Comparison of ENCODE assay signal across 7 cellular contexts in genomic region chr10:124388476-124388822, GRCh38. TPM values are rescaled to one million over a fixed set of nuclear protein-coding genes. Genes with fewer than 3 reads are reported as not detected.
DNase-seq lines count a peak whose midpoint lies in the region; ATAC-seq, FAIRE-seq and TF ChIP-seq lines count a peak whose summit lies in the region.

No MANE protein-coding gene starts in this region.

- no peaks in the 10 kb centered on the region for H3K36me3 Mint-ChIP-seq in stimulated activated effector memory CD8-positive, alpha-beta T cell treated with anti-CD3 and anti-CD28 coated beads, Interleukin-12 subunit alpha, Interleukin-12 subunit beta, amount 100 ng/mL, for 72 hours

- TF ChIP-seq CTCF in GM12878 (IDR thresholded peaks at IDR 0.05 in 2 of 3, conservative IDR thresholded peaks at IDR 0.05 in 1 of 3; ENCODE audit: control insufficient read depth in 2 of 3, extremely low read depth in 1 of 3, insufficient read depth in 1 of 3, low read depth in 3 of 3, low read length in 3 of 3) = no peak
- TF ChIP-seq CTCF in right lobe of liver (IDR thresholded peaks at IDR 0.05) = no peak
- TF ChIP-seq CTCF in uterus (IDR thresholded peaks at IDR 0.05) = no peak

- H3K4me1 Mint-ChIP-seq in stimulated activated effector memory CD8-positive, alpha-beta T cell treated with anti-CD3 and anti-CD28 coated beads, Interleukin-12 subunit alpha, Interleukin-12 subunit beta, amount 100 ng/mL, for 72 hours = no peaks in the 10 kb centered on the region

- FAIRE-seq in GM12878 (lab: Jason Lieb, UNC) = no peak

- H3K4me3 ChIP-seq in GM12878 (no peak overlapping the region), right lobe of liver (peak overlapping the region; percentile 44 to 50 (median 46)), uterus (peak overlapping the region in 1 of 2 donors; percentile 48)

- no peak overlapping the region for H3K27ac Mint-ChIP-seq in stimulated activated effector memory CD8-positive, alpha-beta T cell treated with anti-CD3 and anti-CD28 coated beads, Interleukin-12 subunit alpha, Interleukin-12 subunit beta, amount 100 ng/mL, for 72 hours

- no TSS peak for BruUV-seq in GM12878 (replicated peaks; lab: Mats Ljungman, UMichigan)

- H3K27ac ChIP-seq in GM12878 (ENCODE audit: control insufficient read depth, insufficient read depth) = no peak overlapping the region
- no peak overlapping the region for H3K27ac ChIP-seq in right lobe of liver
- H3K27ac ChIP-seq in uterus = peak overlapping the region in 1 of 2 donors; percentile 48

- H3K4me3 Mint-ChIP-seq in stimulated activated effector memory CD8-positive, alpha-beta T cell treated with anti-CD3 and anti-CD28 coated beads, Interleukin-12 subunit alpha, Interleukin-12 subunit beta, amount 100 ng/mL, for 72 hours = peak overlapping the region; percentile 33

- no peak for TF ChIP-seq RAD21 in GM12878 (IDR thresholded peaks at IDR 0.05; ENCODE audit: insufficient read depth, low read depth, low read length)

- no peak for DNase-seq in GM12878 (ENCODE audit: low read depth, low spot score)
- DNase-seq in right lobe of liver = no peak
- DNase-seq in stimulated activated effector memory CD8-positive, alpha-beta T cell treated with anti-CD3 and anti-CD28 coated beads, Interleukin-12 subunit alpha, Interleukin-12 subunit beta, amount 100 ng/mL, for 72 hours (ENCODE audit: low spot score in 2 of 2) = no peak
- no peak for DNase-seq in HUDEP-2 (lab: John Stamatoyannopoulos, UW; ENCODE audit: unreplicated experiment in 76 of 76)
- no peak for DNase-seq in uterus
- no peak for DNase-seq in left lobe of liver (ENCODE audit: low spot score)

- H3K9me3 ChIP-seq in GM12878 (replicated peaks; ENCODE audit: control insufficient read depth, insufficient read depth, low read length) = no peaks in the 10 kb centered on the region; the same call in 2 of the 3 replicates
- no peaks in the 10 kb centered on the region for H3K9me3 ChIP-seq in right lobe of liver
- no peaks in the 10 kb centered on the region for H3K9me3 ChIP-seq in uterus

- H3K27me3 ChIP-seq in GM12878 (replicated peaks in 1 of 2; ENCODE audit: control insufficient read depth in 2 of 2, insufficient read depth in 2 of 2, low read length in 1 of 2) = peaks cover 0 to 1% of the 10 kb centered on the region in 2 experiments; a peak in 2 of 4 replicates
- no peaks in the 10 kb centered on the region for H3K27me3 ChIP-seq in right lobe of liver
- no peaks in the 10 kb centered on the region for H3K27me3 ChIP-seq in uterus

- no peak for TF ChIP-seq EP300 in GM12878 (IDR thresholded peaks at IDR 0.05; ENCODE audit: borderline replicate concordance in 1 of 2, control insufficient read depth in 1 of 2, low read depth in 2 of 2, low read length in 2 of 2)

- intact Hi-C loops in GM12878 (cut with micrococcal nuclease; ENCODE audit: unreplicated experiment) = loop anchor here (2.0 to 10.0 kb wide), 3 partner anchors 102 to 271 kb away; no protein-coding TSS in a partner anchor
- intact Hi-C loops in right lobe of liver (cut with DNase I) = no loop called here
- intact Hi-C loops in uterus (cut with DNase I; ENCODE audit: low total_unique reads) = no loop called here

- no peaks in the 10 kb centered on the region for H3K4me1 ChIP-seq in GM12878 (ENCODE audit: control insufficient read depth, insufficient read depth, low read length)
- peaks cover 0 to 11% (median 0%) of the 10 kb centered on the region in 4 donors for H3K4me1 ChIP-seq in right lobe of liver
- H3K4me1 ChIP-seq in uterus = peaks cover 0 to 4% of the 10 kb centered on the region in 2 donors

- in situ Hi-C loops in GM12878 (cut with MboI) = loop anchor here (5.0 to 10.0 kb wide), 2 partner anchors 391 to 804 kb away; no protein-coding TSS in a partner anchor

- H4K20me1 ChIP-seq in GM12878 (ENCODE audit: control insufficient read depth, insufficient read depth) = no peaks in the 10 kb centered on the region

- H3K79me2 ChIP-seq in GM12878 (ENCODE audit: control insufficient read depth, insufficient read depth, low read length) = no peaks in the 10 kb centered on the region

- POLR2A ChIA-PET in GM12878 (lab: Charles Lee) = interaction anchor here (0.6 kb wide), 1 partner anchor 10 kb away, joined by 5 read pairs; no protein-coding TSS in a partner anchor

- WGBS in GM12878 (ENCODE audit: insufficient coverage, insufficient replicate concordance, low lambda C conversion rate, missing lambda C conversion rate) = 73% methylated on average over 9 of the region's 9 CpGs
- WGBS in right lobe of liver (ENCODE audit: insufficient coverage, low coverage, low lambda C conversion rate, missing lambda C conversion rate) = 86% methylated on average over 1 of the region's 9 CpGs

- CTCF ChIA-PET in GM12878 (lab: Yijun Ruan, JAX) = interaction anchor here (1.0 to 6.9 kb wide), 10 partner anchors 8 to 392 kb away, joined by 3 to 133 read pairs (median 4); no protein-coding TSS in a partner anchor

- peak overlapping the region; percentile 83; the same call in 1 of the 2 replicates for H3K4me2 ChIP-seq in GM12878 (ENCODE audit: control insufficient read depth, insufficient read depth)

- no peaks in the 10 kb centered on the region for H3K9me3 Mint-ChIP-seq in stimulated activated effector memory CD8-positive, alpha-beta T cell treated with anti-CD3 and anti-CD28 coated beads, Interleukin-12 subunit alpha, Interleukin-12 subunit beta, amount 100 ng/mL, for 72 hours

- RAD21 ChIA-PET in GM12878 (lab: Charles Lee; ENCODE audit: unreplicated experiment) = interaction anchor here (0.6 to 6.0 kb wide), 12 partner anchors 9 to 398 kb away, joined by 3 to 90 read pairs (median 4); no protein-coding TSS in a partner anchor

- H3K9ac ChIP-seq in GM12878 (ENCODE audit: control insufficient read depth, insufficient read depth, low read length) = no peak overlapping the region

- H3K36me3 ChIP-seq in GM12878 (ENCODE audit: control insufficient read depth in 2 of 2, insufficient read depth in 2 of 2, low read length in 1 of 2) = no peaks in the 10 kb centered on the region
- H3K36me3 ChIP-seq in right lobe of liver = no peaks in the 10 kb centered on the region
- H3K36me3 ChIP-seq in uterus = no peaks in the 10 kb centered on the region

- ATAC-seq in HG03025 (IDR thresholded peaks at IDR 0.05; ENCODE audit: low FRiP score, unreplicated experiment) (peak; percentile 10), GM12878 (no peak), right lobe of liver (no peak), left lobe of liver (no peak)
- ATAC-seq in stimulated activated effector memory CD8-positive, alpha-beta T cell treated with anti-CD3 and anti-CD28 coated beads, Interleukin-12 subunit alpha, Interleukin-12 subunit beta, amount 100 ng/mL, for 72 hours = no peak

- TF ChIP-seq POLR2A in GM12878 (IDR thresholded peaks at IDR 0.05; ENCODE audit: low read depth, low read length) (no peak), right lobe of liver (IDR thresholded peaks at IDR 0.05) (no peak), uterus (IDR thresholded peaks at IDR 0.05) (no peak)

- SMC1A ChIA-PET in GM12878 (lab: Charles Lee; ENCODE audit: uncharacterized antibody, unreplicated experiment) = interaction anchor here (1.2 to 6.3 kb wide), 6 partner anchors 15 to 393 kb away, joined by 4 to 57 read pairs (median 7); no protein-coding TSS in a partner anchor

- peak overlapping the region; percentile 56; the same call in 1 of the 2 replicates for H2AFZ ChIP-seq in GM12878 (ENCODE audit: control insufficient read depth, low read depth, low read length)

TF ChIP-seq in GM12878, 131 proteins besides CTCF, POLR2A, EP300 and RAD21:
- TF ChIP-seq MEF2B (IDR thresholded peaks at IDR 0.05; ENCODE audit: partially characterized antibody, poor library complexity, severe bottlenecking) (no peak), JUND (IDR thresholded peaks at IDR 0.05; ENCODE audit: low read depth, low read length) (no peak), FOXK2 (IDR thresholded peaks at IDR 0.05) (no peak), POU2F2 (IDR thresholded peaks at IDR 0.05; ENCODE audit: borderline replicate concordance, low read depth, low read length) (no peak)

RNA-seq across cellular contexts. Expression of gene OAT, which starts 30.3 kb away (rescaled TPM):
- total RNA-seq in GM12878 (2013; cell fraction: nucleolus; rRNA removed) = 0.79 and 3.2 TPM in 2 replicates
- total RNA-seq in GM12878 (2014; rRNA removed) (1.2 and 1.3 TPM in 2 replicates), GM12878 (2014; rRNA removed; fragmentation: Illumina TruSeq; extraction: Trizol) (1.4 and 1.5 TPM in 2 replicates), GM12878 (2021) (1.2 and 1.8 TPM in 2 replicates), right lobe of liver (10 to 100 TPM in 4 of 6 experiments, 1 to 10 TPM in 2; 5.2 to 43.8 (median 20.1) TPM), uterus (100 to 1,000 TPM in 2 of 4 donors, 10 to 100 TPM in 2; 75.3 to 175 (median 97.6) TPM), left lobe of liver (42.7 TPM)
- 6.5 TPM for polyA plus RNA-seq in GM12878 (2011; ENCODE audit: low read depth)
- polyA plus RNA-seq in GM12878 (2011; rRNA removed) (9.8 and 12.2 TPM in 2 replicates), GM12878 (2014; fragmentation: Illumina TruSeq; extraction: Trizol) (1.1 and 1.4 TPM in 2 replicates), GM12878 (2014; fragmentation: Nextera tagmentation; extraction: Ambion mirVana) (1 to 10 TPM; 1.8 to 2.5 TPM), GM12878 (2014; rRNA removed) (1.4 and 1.6 TPM in 2 replicates), GM12878 (2016; fragmentation: Nextera tagmentation; extraction: Ambion mirVana) (1 to 10 TPM; 1.5 to 3.5 TPM)
- polyA plus RNA-seq in GM12878 (2011; cell fraction: cytosol; rRNA removed) = 4.3 and 5.0 TPM in 2 replicates
- 2.7 and 4.0 TPM in 2 replicates for polyA plus RNA-seq in GM12878 (2011; cell fraction: nucleus; rRNA removed)
- polyA plus RNA-seq in GM12878 (2012) = 6.3 and 10.0 TPM in 2 replicates
- 3.7 and 5.0 TPM in 2 replicates for polyA minus RNA-seq in GM12878 (2011; rRNA and poly(A)+ RNA removed)
- 1.9 and 2.2 TPM in 2 replicates for polyA minus RNA-seq in GM12878 (2011; cell fraction: cytosol; rRNA and poly(A)+ RNA removed)
- polyA minus RNA-seq in GM12878 (2011; cell fraction: nucleus; rRNA and poly(A)+ RNA removed) = 1.1 TPM in 2 replicates
